1 cellular context compared by ENCODE assay signal in the genomic region with DNA sequence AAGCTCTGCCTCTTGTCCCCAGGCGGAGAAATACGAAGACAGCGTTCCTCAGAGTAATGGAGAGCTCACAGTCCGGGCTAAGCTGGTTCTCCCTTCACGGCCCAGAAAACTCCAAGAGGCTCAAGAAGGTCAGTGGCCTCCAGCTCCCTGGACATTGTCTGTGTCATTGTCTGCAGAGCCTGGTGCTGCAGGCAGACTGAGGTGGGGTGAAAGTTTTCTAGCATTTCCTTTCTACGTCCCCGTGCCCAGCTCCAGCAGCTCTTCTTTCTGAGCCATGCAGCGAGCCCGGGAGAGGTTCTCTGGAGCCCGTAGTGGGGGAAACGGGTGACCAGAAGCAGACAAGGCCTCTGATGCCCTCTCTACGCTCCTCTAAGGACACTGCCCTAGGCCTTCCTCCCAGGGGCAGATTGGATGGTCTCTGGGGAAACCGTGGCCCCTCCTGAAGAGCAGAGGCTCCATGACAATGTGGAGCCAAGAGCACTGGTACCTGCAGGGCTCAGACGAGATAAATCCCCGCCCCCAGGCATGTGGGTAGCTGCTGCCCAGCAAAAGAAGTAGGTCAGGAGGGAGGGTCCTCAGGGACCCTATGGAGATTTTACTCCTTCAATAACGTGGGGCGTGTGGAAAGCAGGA.
TF ChIP-seq lines count a peak whose summit lies in the region.

No MANE protein-coding gene starts in this region.

TF ChIP-seq in WTC11, 78 proteins besides CTCF, POLR2A, EP300 and RAD21 (continued from another document):
- TF ChIP-seq, protein P1, sequence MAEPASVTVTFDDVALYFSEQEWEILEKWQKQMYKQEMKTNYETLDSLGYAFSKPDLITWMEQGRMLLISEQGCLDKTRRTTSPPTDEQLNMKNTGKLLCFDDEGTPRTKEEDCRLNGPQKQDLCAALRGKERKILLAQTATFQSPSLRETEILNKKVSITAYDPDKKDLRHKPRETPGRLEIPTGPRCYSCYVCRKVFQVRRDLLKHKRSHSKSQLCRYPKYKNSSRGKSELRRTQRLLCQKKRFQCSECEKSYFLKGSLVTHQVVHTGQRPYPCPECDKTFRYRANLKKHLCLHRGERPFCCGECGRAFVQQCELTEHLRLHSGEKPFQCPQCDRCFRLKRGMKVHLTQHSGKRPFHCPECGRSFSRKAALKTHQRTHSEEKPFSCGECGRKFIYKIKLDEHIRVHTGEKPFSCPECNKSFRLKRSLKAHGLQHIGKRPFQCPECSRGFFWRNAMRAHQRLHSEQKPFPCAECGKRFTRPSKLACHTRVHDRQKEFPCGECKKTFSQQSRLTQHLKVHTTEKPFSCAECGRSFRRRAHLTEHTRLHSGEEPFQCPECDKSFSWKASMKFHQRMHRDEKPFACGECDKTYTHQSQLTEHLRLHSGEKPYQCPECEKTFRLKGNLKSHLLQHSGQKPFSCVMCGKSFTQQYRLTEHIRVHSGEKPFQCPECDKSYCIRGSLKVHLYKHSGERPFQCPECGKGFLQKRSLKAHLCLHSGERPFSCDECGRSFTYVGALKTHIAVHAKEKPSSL (CRISPR knock-in tag; conservative IDR thresholded peaks at IDR 0.05), result no peak
- no peak for TF ChIP-seq TP53 (CRISPR knock-in tag; IDR thresholded peaks at IDR 0.05)
- TF ChIP-seq ZNF232 (CRISPR knock-in tag; IDR thresholded peaks at IDR 0.05), result no peak
- TF ChIP-seq ZNF219 (CRISPR knock-in tag; IDR thresholded peaks at IDR 0.05; ENCODE audit: borderline replicate concordance), result no peak
- no peak for TF ChIP-seq ATF1 (CRISPR knock-in tag; IDR thresholded peaks at IDR 0.05)
- TF ChIP-seq, protein P2, sequence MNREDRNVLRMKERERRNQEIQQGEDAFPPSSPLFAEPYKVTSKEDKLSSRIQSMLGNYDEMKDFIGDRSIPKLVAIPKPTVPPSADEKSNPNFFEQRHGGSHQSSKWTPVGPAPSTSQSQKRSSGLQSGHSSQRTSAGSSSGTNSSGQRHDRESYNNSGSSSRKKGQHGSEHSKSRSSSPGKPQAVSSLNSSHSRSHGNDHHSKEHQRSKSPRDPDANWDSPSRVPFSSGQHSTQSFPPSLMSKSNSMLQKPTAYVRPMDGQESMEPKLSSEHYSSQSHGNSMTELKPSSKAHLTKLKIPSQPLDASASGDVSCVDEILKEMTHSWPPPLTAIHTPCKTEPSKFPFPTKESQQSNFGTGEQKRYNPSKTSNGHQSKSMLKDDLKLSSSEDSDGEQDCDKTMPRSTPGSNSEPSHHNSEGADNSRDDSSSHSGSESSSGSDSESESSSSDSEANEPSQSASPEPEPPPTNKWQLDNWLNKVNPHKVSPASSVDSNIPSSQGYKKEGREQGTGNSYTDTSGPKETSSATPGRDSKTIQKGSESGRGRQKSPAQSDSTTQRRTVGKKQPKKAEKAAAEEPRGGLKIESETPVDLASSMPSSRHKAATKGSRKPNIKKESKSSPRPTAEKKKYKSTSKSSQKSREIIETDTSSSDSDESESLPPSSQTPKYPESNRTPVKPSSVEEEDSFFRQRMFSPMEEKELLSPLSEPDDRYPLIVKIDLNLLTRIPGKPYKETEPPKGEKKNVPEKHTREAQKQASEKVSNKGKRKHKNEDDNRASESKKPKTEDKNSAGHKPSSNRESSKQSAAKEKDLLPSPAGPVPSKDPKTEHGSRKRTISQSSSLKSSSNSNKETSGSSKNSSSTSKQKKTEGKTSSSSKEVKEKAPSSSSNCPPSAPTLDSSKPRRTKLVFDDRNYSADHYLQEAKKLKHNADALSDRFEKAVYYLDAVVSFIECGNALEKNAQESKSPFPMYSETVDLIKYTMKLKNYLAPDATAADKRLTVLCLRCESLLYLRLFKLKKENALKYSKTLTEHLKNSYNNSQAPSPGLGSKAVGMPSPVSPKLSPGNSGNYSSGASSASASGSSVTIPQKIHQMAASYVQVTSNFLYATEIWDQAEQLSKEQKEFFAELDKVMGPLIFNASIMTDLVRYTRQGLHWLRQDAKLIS (CRISPR knock-in tag; IDR thresholded peaks at IDR 0.05; ENCODE audit: borderline replicate concordance), result no peak
- no peak for TF ChIP-seq NFYB (CRISPR knock-in tag; conservative IDR thresholded peaks at IDR 0.05; ENCODE audit: low read depth)
